10 cellular contexts compared by ENCODE assay signal in the genomic region with DNA sequence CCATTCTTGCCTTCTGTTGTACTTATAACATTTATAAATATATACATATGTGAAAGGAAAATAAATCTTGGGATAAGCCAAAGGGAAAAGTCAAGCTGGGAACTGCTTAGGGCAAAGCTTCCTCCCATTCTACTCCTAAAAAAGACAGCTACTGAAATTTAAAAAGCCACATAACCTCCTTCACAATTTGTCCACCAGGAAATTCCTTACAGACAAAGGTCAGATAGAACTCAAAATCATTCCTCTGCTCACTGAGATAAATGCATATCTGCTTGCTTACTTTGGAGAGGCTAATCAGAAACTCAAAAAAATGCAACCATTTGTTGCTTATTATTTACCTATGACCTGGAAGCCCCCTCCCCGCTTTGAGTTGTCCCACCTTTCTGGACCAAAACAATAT.
"Had no signal": no experiment of that assay in that cellular context is flagged by ENCODE, and none has a peak within 500 bp of the region (broad histone marks: within the 10 kb centered on the region; RNA-seq: fewer than 3 reads in every experiment).

No MANE protein-coding gene starts in this region.

- H3K36me3 ChIP-seq: HAP-1 had no signal

- H2AFZ ChIP-seq: GM23248, GM23338 had no signal

- H3K9ac ChIP-seq: GM23248 had no signal

- FAIRE-seq: H1 had no signal

- H3K27ac ChIP-seq: GM23248 had no signal

- ATAC-seq: GM23338, HCT116 had no signal

- H3K9me3 Mint-ChIP-seq: GM23338, H9 had no signal

- H3K4me3 Mint-ChIP-seq: GM23338, H9, HFFc6 had no signal

- H3K4me1 Mint-ChIP-seq: GM23338 had no signal

- H3K4me1 ChIP-seq: HAP-1 had no signal

- DNase-seq: GM23248, GOT3, H7, H9, HCEC 1CT, HFFc6 had no signal

- H3K4me2 ChIP-seq: GM23338 had no signal

- H3K4me3 ChIP-seq: GM23248, GM23338, HAP-1 had no signal

- H3K27ac Mint-ChIP-seq: GM23338, H9, HFFc6 had no signal

- H3K9me3 ChIP-seq: HAP-1 had no signal
